Comparison of ENCODE assay signal across 25 cellular contexts in the genomic region with DNA sequence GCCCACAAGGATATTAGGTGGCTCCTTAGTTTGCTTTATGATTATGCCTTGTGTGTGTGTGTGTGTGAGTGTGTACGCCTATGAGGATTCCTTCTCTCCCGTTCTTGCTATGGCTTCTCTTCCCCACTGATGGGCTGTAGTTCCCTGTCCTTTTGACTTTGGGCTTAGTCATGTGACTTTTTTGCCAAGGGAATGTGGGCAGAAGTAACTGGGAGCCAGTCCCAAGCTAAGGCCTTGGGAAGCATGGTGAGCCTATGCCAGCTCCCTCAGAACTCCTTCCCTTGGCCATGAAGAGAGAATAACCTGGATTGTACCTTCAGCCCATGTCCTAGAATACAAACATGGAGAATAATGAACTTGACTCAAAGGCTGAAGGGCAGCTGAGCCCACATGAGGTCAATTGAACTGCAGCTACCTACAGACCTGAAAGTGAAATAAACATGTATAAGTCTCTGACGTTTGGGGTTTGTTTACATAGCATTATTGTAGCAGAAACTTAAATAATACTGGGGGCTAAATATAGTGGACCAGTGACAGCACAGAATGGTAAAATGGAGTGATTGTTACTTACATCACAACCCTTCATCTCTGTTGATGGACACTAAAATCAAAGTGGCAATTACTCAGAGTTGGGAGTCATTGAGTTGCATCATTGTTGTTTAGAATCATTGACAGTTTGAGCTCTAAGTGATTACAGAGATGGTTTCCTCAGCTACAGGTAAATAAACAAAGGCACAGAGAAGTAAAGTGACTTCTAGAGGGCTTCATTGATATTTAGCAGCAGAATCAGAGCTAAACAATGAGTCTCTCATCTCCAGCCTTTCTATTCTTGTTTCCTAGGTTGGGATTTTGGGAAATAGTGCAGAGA. TPM values are rescaled to one million over a fixed set of nuclear protein-coding genes. Genes with fewer than 3 reads are reported as not detected.
"Had no signal": no experiment of that assay in that cellular context is flagged by ENCODE, and none has a peak within 500 bp of the region (broad histone marks: within the 10 kb centered on the region; RNA-seq: fewer than 3 reads in every experiment).

No MANE protein-coding gene starts in this region.

- H3K79me2 ChIP-seq: hepatocyte had no signal

- H3K36me3 ChIP-seq: left lung, ovary, upper lobe of left lung had no signal

- DNase-seq: activated CD4-positive, alpha-beta T cell treated with anti-CD3 and anti-CD28 coated beads, Interleukin-2, amount 50 U/mL, for 1 hour; activated CD8-positive, alpha-beta T cell treated with anti-CD3 and anti-CD28 coated beads, Interleukin-2, amount 10 ng/mL, durations not matched to agents 7 days and 5 days; activated gamma-delta T cell; activated naive CD4-positive, alpha-beta T cell treated with anti-CD3 and anti-CD28 coated beads, Interleukin-2, amount 50 U/mL, for 16 hours; activated naive CD8-positive, alpha-beta T cell treated with anti-CD3 and anti-CD28 coated beads, Interleukin-2, amount 50 U/mL, for 24 hours; body of pancreas; caudate nucleus; effector CD8-positive, alpha-beta T cell; foreskin melanocyte; glutamatergic neuron; immature natural killer cell; left lung; natural killer cell; ovary; psoas muscle; right cardiac atrium; stimulated activated CD4-positive, alpha-beta T cell treated with anti-CD3 and anti-CD28 coated beads, Interleukin-4, amount 100 ng/mL, for 24 hours; stimulated activated naive CD4-positive, alpha-beta T cell treated with Interleukin-2 at 50 U/mL for 16 hours had no signal

- H3K4me2 ChIP-seq: hepatocyte had no signal

- H3K9me3 ChIP-seq: body of pancreas, left lung, ovary, psoas muscle, upper lobe of left lung had no signal

- ATAC-seq: activated CD8-positive, alpha-beta T cell treated with anti-CD3 and anti-CD28 coated beads, Interleukin-2, amount 10 ng/mL, durations not matched to agents 7 days and 5 days; activated naive CD8-positive, alpha-beta T cell treated with anti-CD3 and anti-CD28 coated beads, Interleukin-2, amount 50 U/mL, for 24 hours; body of pancreas; left lung; natural killer cell; psoas muscle; right cardiac atrium had no signal

- H2AFZ ChIP-seq: hepatocyte had no signal

- H3K27ac ChIP-seq: body of pancreas, hepatocyte, left lung, ovary, psoas muscle, upper lobe of left lung, VCaP had no signal

- H3K4me3 ChIP-seq: body of pancreas, hepatocyte, left lung, lung, ovary, psoas muscle, upper lobe of left lung had no signal

- H3K27me3 ChIP-seq: body of pancreas, hepatocyte, left lung, ovary, upper lobe of left lung had no signal

- H3K4me1 ChIP-seq: left lung, psoas muscle, upper lobe of left lung had no signal

RNA-seq across cellular contexts. Expression of a gene that starts 15.3 kb away (rescaled TPM):
- total RNA-seq: activated CD8-positive, alpha-beta T cell treated with anti-CD3 and anti-CD28 coated beads, Interleukin-2, amount 10 ng/mL, durations not matched to agents 7 days and 5 days; activated T-helper 1 cell treated with anti-CD3 and anti-CD28 coated beads, Interleukin-12 subunit alpha, Interleukin-12 subunit beta, Interleukin-2, Interleukin-4 antibody, amounts not matched to agents 30 ng/mL and 10 ng/mL and 1 ng/mL, durations not matched to agents 14 hours and 24 hours and 36 hours; body of pancreas; kidney epithelial cell; left lung; mesothelial cell of epicardium; natural killer cell; ovary; psoas muscle; right cardiac atrium; upper lobe of left lung had no signal

RNA-seq across cellular contexts. Expression of a gene that starts 42.7 kb away (rescaled TPM):
- total RNA-seq: activated T-helper 1 cell treated with anti-CD3 and anti-CD28 coated beads, Interleukin-12 subunit alpha, Interleukin-12 subunit beta, Interleukin-2, Interleukin-4 antibody, amounts not matched to agents 30 ng/mL and 10 ng/mL and 1 ng/mL, durations not matched to agents 14 hours and 24 hours and 36 hours; body of pancreas; hepatocyte; kidney epithelial cell; left lung; lung; mesothelial cell of epicardium; natural killer cell; ovary; psoas muscle; right cardiac atrium; upper lobe of left lung had no signal

RNA-seq across cellular contexts. Expression of a gene that starts 51.6 kb away (rescaled TPM):
- total RNA-seq: activated CD8-positive, alpha-beta T cell treated with anti-CD3 and anti-CD28 coated beads, Interleukin-2, amount 10 ng/mL, durations not matched to agents 7 days and 5 days; activated T-helper 1 cell treated with anti-CD3 and anti-CD28 coated beads, Interleukin-12 subunit alpha, Interleukin-12 subunit beta, Interleukin-2, Interleukin-4 antibody, amounts not matched to agents 30 ng/mL and 10 ng/mL and 1 ng/mL, durations not matched to agents 14 hours and 24 hours and 36 hours; body of pancreas; hepatocyte; kidney epithelial cell; lung; mesothelial cell of epicardium; natural killer cell; ovary; psoas muscle; right cardiac atrium had no signal
